ENCODE assay signal across 2 cellular contexts in genomic region chr14:70987042-70987441, GRCh38.
TF ChIP-seq lines count a peak whose summit lies in the region.

No MANE protein-coding gene starts in this region.

TF ChIP-seq in A549, 52 proteins besides CTCF, POLR2A, EP300 and RAD21:
- TF ChIP-seq RNF2 (IDR thresholded peaks at IDR 0.05; ENCODE audit: borderline replicate concordance, low read depth) (no peak), POLR2AphosphoS2 (conservative IDR thresholded peaks at IDR 0.05; ENCODE audit: low read length) (no peak), JUN (IDR thresholded peaks at IDR 0.05) (no peak), HOXB13 (CRISPR knock-in tag; IDR thresholded peaks at IDR 0.05; ENCODE audit: low read depth) (no peak)
TF ChIP-seq in A549: peak in this region for 0.

TF ChIP-seq in IMR-90, 13 proteins besides CTCF, POLR2A, EP300 and RAD21:
- TF ChIP-seq RCOR1 (IDR thresholded peaks at IDR 0.05; ENCODE audit: insufficient replicate concordance, low read length), result no peak
- no peak for TF ChIP-seq MAZ (IDR thresholded peaks at IDR 0.05; ENCODE audit: borderline replicate concordance, low read depth, low read length)
- TF ChIP-seq MAFK (IDR thresholded peaks at IDR 0.05; ENCODE audit: low read depth, low read length), result no peak
- no peak for TF ChIP-seq MXI1 (IDR thresholded peaks at IDR 0.05; ENCODE audit: borderline replicate concordance, low read depth, low read length)
- no peak for TF ChIP-seq NFE2L2 (IDR thresholded peaks at IDR 0.05; ENCODE audit: low read depth, low read length)
- TF ChIP-seq, protein P1, sequence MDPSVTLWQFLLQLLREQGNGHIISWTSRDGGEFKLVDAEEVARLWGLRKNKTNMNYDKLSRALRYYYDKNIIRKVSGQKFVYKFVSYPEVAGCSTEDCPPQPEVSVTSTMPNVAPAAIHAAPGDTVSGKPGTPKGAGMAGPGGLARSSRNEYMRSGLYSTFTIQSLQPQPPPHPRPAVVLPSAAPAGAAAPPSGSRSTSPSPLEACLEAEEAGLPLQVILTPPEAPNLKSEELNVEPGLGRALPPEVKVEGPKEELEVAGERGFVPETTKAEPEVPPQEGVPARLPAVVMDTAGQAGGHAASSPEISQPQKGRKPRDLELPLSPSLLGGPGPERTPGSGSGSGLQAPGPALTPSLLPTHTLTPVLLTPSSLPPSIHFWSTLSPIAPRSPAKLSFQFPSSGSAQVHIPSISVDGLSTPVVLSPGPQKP (IDR thresholded peaks at IDR 0.05; ENCODE audit: borderline replicate concordance, low read depth, low read length), result no peak
- TF ChIP-seq CHD1 (IDR thresholded peaks at IDR 0.05; ENCODE audit: low read depth, low read length), result no peak
- no peak for TF ChIP-seq USF2 (IDR thresholded peaks at IDR 0.05; ENCODE audit: low read depth, low read length)
- TF ChIP-seq RFX5 (IDR thresholded peaks at IDR 0.05; ENCODE audit: low read depth, low read length), result no peak
- no peak for TF ChIP-seq CEBPB (IDR thresholded peaks at IDR 0.05; ENCODE audit: low read depth, low read length)
- no peak for TF ChIP-seq FOS (IDR thresholded peaks at IDR 0.05; ENCODE audit: low read depth, low read length)
- TF ChIP-seq BHLHE40 (IDR thresholded peaks at IDR 0.05; ENCODE audit: low read depth, low read length), result no peak
- no peak for TF ChIP-seq SMC3 (IDR thresholded peaks at IDR 0.05; ENCODE audit: low read depth, low read length)
TF ChIP-seq in IMR-90: peak in this region for 0.
